In genomic region chr2:168749264-168749663, GRCh38 we compare ENCODE assay signal across 30 cellular contexts. TPM values are rescaled to one million over a fixed set of nuclear protein-coding genes. Genes with fewer than 3 reads are reported as not detected.
DNase-seq lines count a peak whose midpoint lies in the region; ATAC-seq, FAIRE-seq and TF ChIP-seq lines count a peak whose summit lies in the region.
"Had no signal": no experiment of that assay in that cellular context is flagged by ENCODE, and none has a peak within 500 bp of the region (broad histone marks: within the 10 kb centered on the region; RNA-seq: fewer than 3 reads in every experiment).

No MANE protein-coding gene starts in this region.

- peaks cover 1% of the 10 kb centered on the region for H3K27me3 Mint-ChIP-seq in GM23338 (ENCODE audit: insufficient read depth, low read depth, poor library complexity)
- no peaks in the 10 kb centered on the region for H3K27me3 Mint-ChIP-seq in mesothelial cell of epicardium (ENCODE audit: low read depth)
- H3K27me3 Mint-ChIP-seq: activated CD4-positive, alpha-beta T cell treated with anti-CD3 and anti-CD28 coated beads, Interleukin-2, amount 10 ng/mL, durations not matched to agents 24 days and 14 days; CD8-positive, alpha-beta memory T cell; naive B cell had no signal

- H3K4me3 ChIP-seq in GM23338, result no peak overlapping the region
- no peak overlapping the region for H3K4me3 ChIP-seq in K562
- H3K4me3 ChIP-seq: MG63, ovary, skin epidermis, stomach, thyroid gland, vagina had no signal

- H3K9me2 ChIP-seq in GM23338 (ENCODE audit: insufficient read depth), result no peaks in the 10 kb centered on the region
- H3K9me2 ChIP-seq: SK-N-SH had no signal

- H4K20me1 ChIP-seq in GM23338 (replicated peaks; ENCODE audit: insufficient read depth) (no peaks in the 10 kb centered on the region), K562 (replicated peaks; ENCODE audit: control insufficient read depth, insufficient read depth, low read length) (no peaks in the 10 kb centered on the region)

- POLR2A ChIA-PET in K562 (lab: Yijun Ruan, JAX), result no interaction called here

- no peak for TF ChIP-seq CTCF in GM23338 (conservative IDR thresholded peaks at IDR 0.05; ENCODE audit: low read depth in 2 of 2)
- TF ChIP-seq CTCF in K562 (IDR thresholded peaks at IDR 0.05 in 2 of 3, conservative IDR thresholded peaks at IDR 0.05 in 1 of 3; ENCODE audit: insufficient read depth in 2 of 3, low read depth in 1 of 3, low read length in 3 of 3), result no peak
- TF ChIP-seq CTCF in mesothelial cell of epicardium (IDR thresholded peaks at IDR 0.05; ENCODE audit: unreplicated experiment), result no peak

- no peaks in the 10 kb centered on the region for H3K9me3 ChIP-seq in K562 (replicated peaks; ENCODE audit: control insufficient read depth, insufficient read depth, low read depth, low read length)
- H3K9me3 ChIP-seq: MG63, ovary, SK-N-SH, stomach, thyroid gland, vagina had no signal

- intact Hi-C loops in K562 (cut with micrococcal nuclease), result no loop called here

- H2AFZ ChIP-seq in GM23338, result no peak overlapping the region
- no peak overlapping the region for H2AFZ ChIP-seq in K562 (ENCODE audit: low read depth, low read length)

- no peak overlapping the region; a peak in 1 of 4 replicates for H3K9ac ChIP-seq in K562 (ENCODE audit: insufficient read depth in 1 of 2, low read depth in 2 of 2, low read length in 2 of 2)
- H3K9ac ChIP-seq: SK-N-SH had no signal

- no peaks in the 10 kb centered on the region for H3K36me3 ChIP-seq in GM23338 (ENCODE audit: insufficient read depth)
- H3K36me3 ChIP-seq in K562 (ENCODE audit: control insufficient read depth, insufficient read depth, low read length), result no peaks in the 10 kb centered on the region; the same call in 2 of the 3 replicates
- H3K36me3 ChIP-seq: MG63, ovary, thyroid gland, vagina had no signal

- peaks cover 37% of the 10 kb centered on the region for H3K4me1 Mint-ChIP-seq in GM23338
- H3K4me1 Mint-ChIP-seq in mesothelial cell of epicardium, result peaks cover 24% of the 10 kb centered on the region

- no peak for TF ChIP-seq POLR2A in K562 (conservative IDR thresholded peaks at IDR 0.05)

- H3K27me3 ChIP-seq in GM23338 (ENCODE audit: insufficient read depth) (no peaks in the 10 kb centered on the region), K562 (ENCODE audit: control insufficient read depth in 2 of 2, insufficient read depth in 2 of 2, low read length in 2 of 2) (no peaks in the 10 kb centered on the region)
- H3K27me3 ChIP-seq: MG63, ovary, stomach, thyroid gland, vagina had no signal

- peak; percentile 38 for DNase-seq in NCI-H82 (lab: John Stamatoyannopoulos, UW)
- DNase-seq in NCI-H82 treated with DMSO at 0.1 percent for 48 hours (lab: John Stamatoyannopoulos, UW; ENCODE audit: unreplicated experiment), result no peak
- DNase-seq in GM23338 (ENCODE audit: low spot score), result peak; percentile 33
- DNase-seq in K562 (ENCODE audit: extremely low read depth in 1 of 4, low spot score in 3 of 4), result no peak
- DNase-seq in mesothelial cell of epicardium (ENCODE audit: low spot score in 2 of 2, unreplicated experiment in 2 of 2), result no peak
- no peak for DNase-seq in HK-2 (ENCODE audit: unreplicated experiment)
- DNase-seq: activated CD4-positive, alpha-beta T cell treated with anti-CD3 and anti-CD28 coated beads, Interleukin-2, amount 10 ng/mL, durations not matched to agents 24 days and 14 days; activated naive CD4-positive, alpha-beta T cell; activated T-cell treated with anti-CD3 and anti-CD28 coated beads, Interleukin-2, amount 50 U/mL, for 4 hours; amniotic stem cell; CD8-positive, alpha-beta memory T cell; H7; left cardiac atrium; mesendoderm; MG63; naive B cell; NCI-H1105 treated with DMSO at 0.1 percent for 48 hours; NCI-H1930; NCI-H226; NCI-H748 treated with DMSO at 0.1 percent for 48 hours; ovary; retina; SK-N-SH; thyroid gland had no signal

- no peak overlapping the region for H3K4me2 ChIP-seq in GM23338
- no peak overlapping the region for H3K4me2 ChIP-seq in K562 (ENCODE audit: insufficient read depth, low read length)
- H3K4me2 ChIP-seq: SK-N-SH had no signal

- TF ChIP-seq EP300 in K562 (IDR thresholded peaks at IDR 0.05; ENCODE audit: low read length), result no peak

- WGBS in K562 (ENCODE audit: insufficient coverage, low coverage, missing lambda C conversion rate), result 47% methylated on average over 4 of the region's 6 CpGs

- BruUV-seq in K562 (replicated peaks; lab: Mats Ljungman, UMichigan), result no TSS peak

- H3K9me1 ChIP-seq in K562 (ENCODE audit: control insufficient read depth, insufficient read depth, low read length), result no peaks in the 10 kb centered on the region

- ATAC-seq in GM23338, result peak; percentile 71
- peak; percentile 39 for ATAC-seq in K562
- ATAC-seq in HG03432 (IDR thresholded peaks at IDR 0.05; ENCODE audit: unreplicated experiment), result no peak
- ATAC-seq in HG02973 (IDR thresholded peaks at IDR 0.05; ENCODE audit: unreplicated experiment), result no peak
- ATAC-seq: activated T-cell treated with anti-CD3 and anti-CD28 coated beads, Interleukin-2, amount 50 U/mL, for 4 hours; left cardiac atrium had no signal

- H3K36me3 Mint-ChIP-seq in GM23338 (ENCODE audit: low read depth) (no peaks in the 10 kb centered on the region), mesothelial cell of epicardium (peaks cover 16% of the 10 kb centered on the region)

- no peak for FAIRE-seq in K562 (lab: Jason Lieb, UNC)

- H3K27ac Mint-ChIP-seq in GM23338 (peak overlapping the region; percentile 54; the same call in 1 of the 2 replicates), mesothelial cell of epicardium (peak overlapping the region; percentile 76)
- H3K27ac Mint-ChIP-seq: activated CD4-positive, alpha-beta T cell treated with anti-CD3 and anti-CD28 coated beads, Interleukin-2, amount 10 ng/mL, durations not matched to agents 24 days and 14 days; T-helper 2 cell treated with Interferon-gamma antibody and Interleukin-4, amounts not matched to agents 5 μg/mL and 100 μg/mL, for 36 hours had no signal

- TF ChIP-seq RAD21 in K562 (CRISPR knock-in tag; conservative IDR thresholded peaks at IDR 0.05 in 1 of 2, IDR thresholded peaks at IDR 0.05 in 1 of 2), result no peak

- no peaks in the 10 kb centered on the region for H3F3A ChIP-seq in GM23338 (replicated peaks; ENCODE audit: low read depth)

- CTCF ChIA-PET in K562 (lab: Yijun Ruan, JAX; ENCODE audit: low intra/inter-chr PET ratio), result no interaction called here

- in situ Hi-C loops in K562 (cut with MboI), result no loop called here

- H3K79me2 ChIP-seq in GM23338 (replicated peaks; ENCODE audit: insufficient read depth) (no peaks in the 10 kb centered on the region), K562 (ENCODE audit: control insufficient read depth, insufficient read depth, low read length) (no peaks in the 10 kb centered on the region)

- no peak overlapping the region for H3K27ac ChIP-seq in GM23338 (ENCODE audit: low read depth)
- no peak overlapping the region for H3K27ac ChIP-seq in K562 (ENCODE audit: extremely low read depth, low read depth, low read length)
- H3K27ac ChIP-seq: ovary, skin epidermis, stomach, thyroid gland, vagina had no signal

- H3K4me3 Mint-ChIP-seq in GM23338 (no peak overlapping the region), mesothelial cell of epicardium (no peak overlapping the region)
- H3K4me3 Mint-ChIP-seq: activated CD4-positive, alpha-beta T cell treated with anti-CD3 and anti-CD28 coated beads, Interleukin-2, amount 10 ng/mL, durations not matched to agents 24 days and 14 days; activated T-cell treated with anti-CD3 and anti-CD28 coated beads, Interleukin-2, amount 50 U/mL, for 4 hours; naive B cell; T-helper 2 cell treated with Interferon-gamma antibody and Interleukin-4, amounts not matched to agents 5 μg/mL and 100 μg/mL, for 36 hours had no signal

- H3K4me1 ChIP-seq in GM23338 (ENCODE audit: insufficient read depth) (peaks cover 13% of the 10 kb centered on the region), K562 (replicated peaks in 1 of 2; ENCODE audit: control insufficient read depth in 2 of 2, insufficient read depth in 2 of 2, low read length in 2 of 2) (peaks cover 0 to 17% of the 10 kb centered on the region in 2 experiments; a peak in 4 of 5 replicates)
- H3K4me1 ChIP-seq: vagina had no signal

- H3K9me3 Mint-ChIP-seq in GM23338, result no peaks in the 10 kb centered on the region
- no peaks in the 10 kb centered on the region for H3K9me3 Mint-ChIP-seq in mesothelial cell of epicardium
- H3K9me3 Mint-ChIP-seq: activated CD4-positive, alpha-beta T cell treated with anti-CD3 and anti-CD28 coated beads, Interleukin-2, amount 10 ng/mL, durations not matched to agents 24 days and 14 days; activated T-cell treated with anti-CD3 and anti-CD28 coated beads, Interleukin-2, amount 50 U/mL, for 4 hours; CD8-positive, alpha-beta memory T cell; naive B cell; T-helper 2 cell treated with Interferon-gamma antibody and Interleukin-4, amounts not matched to agents 5 μg/mL and 100 μg/mL, for 36 hours had no signal

RNA-seq across cellular contexts. Expression of gene NOSTRIN, which starts 53.2 kb away (rescaled TPM):
- total RNA-seq in GM23338 (2014; rRNA removed; shearing (Covaris generic)), result not detected in 2 replicates
- polyA plus RNA-seq in GM23338 (2016; fragmentation: Nextera tagmentation; extraction: Ambion mirVana) (0.92 and 1.8 TPM in 2 replicates), K562 (2011; rRNA removed) (13.8 and 26.7 TPM in 2 replicates), K562 (2014; fragmentation: Illumina TruSeq; extraction: Trizol) (73.0 and 81.1 TPM in 2 replicates), K562 (2014; fragmentation: Nextera tagmentation; extraction: Ambion mirVana) (10 to 100 TPM; 51.9 to 82.9 TPM), K562 (2014; rRNA removed) (41.7 and 59.4 TPM in 2 replicates)
- total RNA-seq in K562 (2011; cell fraction: chromatin; rRNA removed; ENCODE audit: low replicate concordance), result 31.6 and 70.5 TPM in 2 replicates
- 13.3 and 16.6 TPM in 2 replicates for total RNA-seq in K562 (2011; cell fraction: nucleolus; rRNA removed)
- total RNA-seq in K562 (2011; cell fraction: nucleoplasm; rRNA removed), result 34.2 and 67.0 TPM in 2 replicates
- total RNA-seq in K562 (2014; rRNA removed) (33.8 and 51.0 TPM in 2 replicates), K562 (2014; rRNA removed; fragmentation: Illumina TruSeq; extraction: Trizol) (68.1 and 86.4 TPM in 2 replicates), K562 (2015; rRNA removed; fragmentation: Illumina TruSeq; extraction: Trizol) (46.2 and 51.9 TPM in 2 replicates), K562 (2021) (50.9 and 56.3 TPM in 2 replicates), mesothelial cell of epicardium (0.90 to 1.0 TPM (median 0.98 TPM) in 3 replicates)
- polyA plus RNA-seq in K562 (2011; cell fraction: cytosol; rRNA removed), result 2.5 and 3.7 TPM in 2 replicates
- 13.8 and 19.0 TPM in 2 replicates for polyA plus RNA-seq in K562 (2011; cell fraction: nucleus; rRNA removed)
- polyA plus RNA-seq in K562 (2012), result 33.4 and 74.8 TPM in 2 replicates
- 30.8 and 41.4 TPM in 2 replicates for polyA minus RNA-seq in K562 (2011; rRNA and poly(A)+ RNA removed)
- 6.0 and 9.7 TPM in 2 replicates for polyA minus RNA-seq in K562 (2011; cell fraction: cytosol; rRNA and poly(A)+ RNA removed)
- polyA minus RNA-seq in K562 (2011; cell fraction: nucleus; rRNA and poly(A)+ RNA removed), result 40.0 and 42.3 TPM in 2 replicates
- total RNA-seq: activated CD4-positive, alpha-beta T cell treated with anti-CD3 and anti-CD28 coated beads, Interleukin-2, amount 10 ng/mL, durations not matched to agents 24 days and 14 days; CD8-positive, alpha-beta memory T cell; H7 had no signal
- polyA plus RNA-seq: CD8-positive, alpha-beta memory T cell; SK-N-SH had no signal

Comparison
In these comparisons a context has a peak if more than half of its experiments do, and no peak if none do; other contexts are left out.
1. DNase-seq: peak in NCI-H82 (single experiment) and GM23338 (single experiment); none in NCI-H82 treated with DMSO at 0.1 percent for 48 hours (single experiment), K562 (0 of 4), mesothelial cell of epicardium (0 of 2) and HK-2 (single experiment).
2. ATAC-seq: peak in GM23338 (single experiment) and K562 (single experiment); none in HG03432 (single experiment) and HG02973 (single experiment).